Comparison of ENCODE assay signal across 18 cellular contexts in genomic region chr17:48608921-48609505, GRCh38. TPM values are rescaled to one million over a fixed set of nuclear protein-coding genes. Genes with fewer than 3 reads are reported as not detected.
A peak's percentile ranks its signal among the peaks of the same experiment; 100 is the strongest.
DNase-seq lines count a peak whose midpoint lies in the region; ATAC-seq and TF ChIP-seq lines count a peak whose summit lies in the region.
"Had no signal": no experiment of that assay in that cellular context is flagged by ENCODE, and none has a peak within 500 bp of the region (broad histone marks: within the 10 kb centered on the region; RNA-seq: fewer than 3 reads in every experiment).

No MANE protein-coding gene starts in this region.

- H3K4me1 ChIP-seq in Loucy (ENCODE audit: insufficient read depth, low read length, poor library complexity, severe bottlenecking) (peaks cover 40% of the 10 kb centered on the region), colonic mucosa (peaks cover 2% of the 10 kb centered on the region)

- peak overlapping the region; percentile 90 for H3K4me3 Mint-ChIP-seq in T-helper 2 cell treated with Interferon-gamma antibody and Interleukin-4, amounts not matched to agents 5 μg/mL and 100 μg/mL, for 36 hours
- peak overlapping the region; percentile 94 to 98 (median 94) for H3K4me3 Mint-ChIP-seq in nephron

- H3F3A ChIP-seq in Loucy (ENCODE audit: low read depth) = 0 out of 2 replicates have a peak, but pooled peaks cover 4% of the 10 kb centered on the region

- ATAC-seq in GM21423 (IDR thresholded peaks at IDR 0.05; ENCODE audit: unreplicated experiment) = no peak

- H3K27ac ChIP-seq in colonic mucosa = no peak overlapping the region
- H3K27ac ChIP-seq: dorsolateral prefrontal cortex, HL-60, left ventricle myocardium inferior had no signal

- H3K9ac ChIP-seq in Loucy (ENCODE audit: low read depth, low read length, poor library complexity, severe bottlenecking) (peak overlapping the region; percentile 100), colonic mucosa (ENCODE audit: low read depth in 2 of 2, low read length in 2 of 2) (peak overlapping the region; percentile 75 to 89)

- H3K27ac Mint-ChIP-seq in T-helper 2 cell treated with Interferon-gamma antibody and Interleukin-4, amounts not matched to agents 5 μg/mL and 100 μg/mL, for 36 hours = no peak overlapping the region
- peak overlapping the region in 2 of 3 experiments; percentile 98 to 99 for H3K27ac Mint-ChIP-seq in nephron

- H3K36me3 ChIP-seq in Loucy (ENCODE audit: insufficient read depth, low read length) (no peaks in the 10 kb centered on the region), colonic mucosa (no peaks in the 10 kb centered on the region)
- H3K36me3 ChIP-seq: left ventricle myocardium inferior, spleen, tibial nerve had no signal

- no peaks in the 10 kb centered on the region for H3K9me2 ChIP-seq in Loucy (replicated peaks; ENCODE audit: low read depth, low read length)

- peaks cover 100% of the 10 kb centered on the region for H3K79me2 ChIP-seq in Loucy (ENCODE audit: insufficient read depth, low read length)

- H3K27me3 ChIP-seq in Loucy (ENCODE audit: insufficient read depth, low read length, poor library complexity, severe bottlenecking) = peaks cover 20% of the 10 kb centered on the region
- peaks cover 5% of the 10 kb centered on the region for H3K27me3 ChIP-seq in colonic mucosa

- TF ChIP-seq CTCF in Loucy (conservative IDR thresholded peaks at IDR 0.05; ENCODE audit: low read length) (no peak), colonic mucosa (IDR thresholded peaks at IDR 0.05) (no peak), nephron (IDR thresholded peaks at IDR 0.05; ENCODE audit: unreplicated experiment in 3 of 3) (no peak), foreskin fibroblast (IDR thresholded peaks at IDR 0.05; ENCODE audit: low read depth, low read length) (no peak)

- intact Hi-C loops in colonic mucosa (cut with DNase I) = no loop called here

- H3K4me3 ChIP-seq in Loucy (ENCODE audit: low read length, poor library complexity, severe bottlenecking) = peak overlapping the region; percentile 89
- no peak overlapping the region for H3K4me3 ChIP-seq in colonic mucosa
- no peak overlapping the region for H3K4me3 ChIP-seq in foreskin fibroblast (ENCODE audit: low read depth in 1 of 2, low read length in 2 of 2)
- H3K4me3 ChIP-seq: dorsolateral prefrontal cortex had no signal

- peaks cover 79% of the 10 kb centered on the region for H3K27me3 Mint-ChIP-seq in T-helper 2 cell treated with Interferon-gamma antibody and Interleukin-4, amounts not matched to agents 5 μg/mL and 100 μg/mL, for 36 hours (ENCODE audit: low read depth)
- peaks cover 60% of the 10 kb centered on the region for H3K27me3 Mint-ChIP-seq in nephron (ENCODE audit: low read depth)

- DNase-seq in T-helper 2 cell treated with Interferon-gamma antibody and Interleukin-4, amounts not matched to agents 5 μg/mL and 100 μg/mL, for 36 hours (ENCODE audit: low spot score) = no peak
- DNase-seq in T-helper 2 cell (no peak), colonic mucosa (no peak), DMS153 treated with DMSO at 0.1 percent for 48 hours (lab: John Stamatoyannopoulos, UW; ENCODE audit: unreplicated experiment) (no peak), foreskin fibroblast (no peak)
- DNase-seq: DMS79, dorsolateral prefrontal cortex, H7, left ventricle myocardium inferior, NCI-H2171, spleen had no signal

- H3K4me2 ChIP-seq in Loucy (ENCODE audit: low read depth, low read length, poor library complexity, severe bottlenecking) = peak overlapping the region; percentile 98

- H3K9me3 Mint-ChIP-seq in T-helper 2 cell treated with Interferon-gamma antibody and Interleukin-4, amounts not matched to agents 5 μg/mL and 100 μg/mL, for 36 hours = no peaks in the 10 kb centered on the region
- no peaks in the 10 kb centered on the region for H3K9me3 Mint-ChIP-seq in nephron

- H3K9me3 ChIP-seq in Loucy (ENCODE audit: insufficient read depth, low read depth, low read length) (no peaks in the 10 kb centered on the region), colonic mucosa (no peaks in the 10 kb centered on the region)
- H3K9me3 ChIP-seq: left ventricle myocardium inferior, spleen had no signal

- H3K36me3 Mint-ChIP-seq in T-helper 2 cell treated with Interferon-gamma antibody and Interleukin-4, amounts not matched to agents 5 μg/mL and 100 μg/mL, for 36 hours (ENCODE audit: low read depth) = peaks cover 1% of the 10 kb centered on the region
- H3K36me3 Mint-ChIP-seq in nephron (ENCODE audit: low read depth) = peaks cover 12% of the 10 kb centered on the region

- no peak overlapping the region for H2AFZ ChIP-seq in Loucy (ENCODE audit: low read length)

- peaks cover 20% of the 10 kb centered on the region for H3K4me1 Mint-ChIP-seq in T-helper 2 cell treated with Interferon-gamma antibody and Interleukin-4, amounts not matched to agents 5 μg/mL and 100 μg/mL, for 36 hours (ENCODE audit: low read depth)
- peaks cover 45% of the 10 kb centered on the region for H3K4me1 Mint-ChIP-seq in nephron

- H4K20me1 ChIP-seq in Loucy (ENCODE audit: insufficient read depth, low read length, poor library complexity, severe bottlenecking) = peaks cover 14% of the 10 kb centered on the region

RNA-seq across cellular contexts. Expression of gene HOXB7, which starts 1.8 kb away (rescaled TPM):
- 10 to 100 TPM; 25.9 to 31.4 TPM for total RNA-seq in colonic mucosa
- total RNA-seq: frontal cortex had no signal

RNA-seq across cellular contexts. Expression of gene HOXB6, which starts 4.2 kb away (rescaled TPM):
- total RNA-seq in colonic mucosa = 10 to 100 TPM; 30.0 to 71.0 TPM
- total RNA-seq: frontal cortex, H7 had no signal

RNA-seq across cellular contexts. Expression of gene HOXB8, which starts 6.1 kb away (rescaled TPM):
- 1 to 10 TPM; 4.2 to 7.4 TPM for total RNA-seq in colonic mucosa
- total RNA-seq: dorsolateral prefrontal cortex, frontal cortex, H7, left ventricle myocardium inferior, osteoblast, spleen had no signal

RNA-seq across cellular contexts. Expression of gene HOXB5, which starts 15.4 kb away (rescaled TPM):
- 10 to 100 TPM; 11.0 to 22.7 TPM for total RNA-seq in colonic mucosa
- total RNA-seq: frontal cortex, H7, left ventricle myocardium inferior, osteoblast had no signal

RNA-seq across cellular contexts. Expression of gene HOXB9, which starts 17.1 kb away (rescaled TPM):
- 10 to 100 TPM; 37.1 to 73.9 TPM for total RNA-seq in colonic mucosa
- total RNA-seq: dorsolateral prefrontal cortex, frontal cortex, H7, left ventricle myocardium inferior, osteoblast had no signal
